Comparison of ENCODE assay signal across 20 cellular contexts in the genomic region with DNA sequence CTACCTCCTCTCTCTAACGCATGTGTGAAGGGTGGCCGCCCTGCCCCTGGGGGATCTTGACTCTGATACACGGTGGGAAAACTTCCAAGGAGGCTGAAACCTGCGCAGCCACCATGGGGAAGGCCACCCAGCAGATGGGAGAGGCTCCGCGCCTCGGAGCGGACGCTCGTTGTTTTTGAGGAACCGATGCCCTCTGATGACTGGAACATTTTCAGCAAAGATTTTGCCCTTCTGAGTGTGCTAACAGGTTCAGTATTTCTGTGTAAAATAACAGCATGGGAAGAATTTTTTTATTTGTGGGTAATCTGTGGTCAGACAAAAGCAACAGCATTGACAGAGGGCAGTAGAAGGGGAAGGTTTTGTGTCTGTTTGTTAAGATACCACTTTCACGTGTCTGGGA. TPM values are rescaled to one million over a fixed set of nuclear protein-coding genes. Genes with fewer than 3 reads are reported as not detected.
"Had no signal": no experiment of that assay in that cellular context is flagged by ENCODE, and none has a peak within 500 bp of the region (broad histone marks: within the 10 kb centered on the region; RNA-seq: fewer than 3 reads in every experiment).

No MANE protein-coding gene starts in this region.

- H3K9me3 Mint-ChIP-seq: activated naive CD4-positive, alpha-beta T cell treated with anti-CD3 and anti-CD28 coated beads, Interleukin-2, amount 10 ng/mL, durations not matched to agents 7 days and 5 days; activated T-helper 17 cell treated with anti-CD3 and anti-CD28 coated beads, Interleukin-2, amount 50 U/mL, for 72 hours; immature natural killer cell; memory B cell had no signal

- H3K27ac ChIP-seq: adrenal gland, pancreas, skin epidermis, stomach, thoracic aorta, uterus had no signal

- H3K36me3 Mint-ChIP-seq: activated naive CD4-positive, alpha-beta T cell treated with anti-CD3 and anti-CD28 coated beads, Interleukin-2, amount 10 ng/mL, durations not matched to agents 7 days and 5 days; immature natural killer cell; memory B cell had no signal

- H3K27ac Mint-ChIP-seq: activated naive CD4-positive, alpha-beta T cell treated with anti-CD3 and anti-CD28 coated beads, Interleukin-2, amount 10 ng/mL, durations not matched to agents 7 days and 5 days; activated T-helper 17 cell treated with anti-CD3 and anti-CD28 coated beads, Interleukin-2, amount 50 U/mL, for 72 hours; immature natural killer cell; memory B cell had no signal

- H3K4me3 ChIP-seq: adrenal gland, pancreas, skin epidermis, stomach, thoracic aorta, uterus had no signal

- ATAC-seq: activated T-helper 17 cell treated with anti-CD3 and anti-CD28 coated beads, Interleukin-2, amount 50 U/mL, for 72 hours; pancreas had no signal

- H3K36me3 ChIP-seq: adrenal gland, pancreas, stomach, thoracic aorta, uterus had no signal

- DNase-seq: activated CD4-positive, alpha-beta T cell treated with anti-CD3 and anti-CD28 coated beads, Interleukin-2, amount 50 U/mL, for 1 hour; activated naive CD4-positive, alpha-beta T cell treated with anti-CD3 and anti-CD28 coated beads, Interleukin-2, amount 10 ng/mL, durations not matched to agents 7 days and 5 days; activated T-cell treated with anti-CD3 and anti-CD28 coated beads for 4 hours; cerebellar nuclear complex; dermis blood vessel endothelial cell; immature natural killer cell; pancreas; stimulated activated CD4-positive, alpha-beta T cell treated with anti-CD3 and anti-CD28 coated beads, Interleukin-4, amount 100 ng/mL, for 4 hours; stomach; uterus had no signal

- H3K4me1 Mint-ChIP-seq: activated naive CD4-positive, alpha-beta T cell treated with anti-CD3 and anti-CD28 coated beads, Interleukin-2, amount 10 ng/mL, durations not matched to agents 7 days and 5 days; activated T-helper 17 cell treated with anti-CD3 and anti-CD28 coated beads, Interleukin-2, amount 50 U/mL, for 72 hours; immature natural killer cell; memory B cell had no signal

- H3K27me3 ChIP-seq: adrenal gland, pancreas, stomach, uterus had no signal

- H3K9me3 ChIP-seq: adrenal gland, pancreas, stomach, thoracic aorta, uterus had no signal

- H3K4me3 Mint-ChIP-seq: activated naive CD4-positive, alpha-beta T cell treated with anti-CD3 and anti-CD28 coated beads, Interleukin-2, amount 10 ng/mL, durations not matched to agents 7 days and 5 days; activated T-helper 17 cell treated with anti-CD3 and anti-CD28 coated beads, Interleukin-2, amount 50 U/mL, for 72 hours; immature natural killer cell; memory B cell had no signal

- H3K27me3 Mint-ChIP-seq: activated naive CD4-positive, alpha-beta T cell treated with anti-CD3 and anti-CD28 coated beads, Interleukin-2, amount 10 ng/mL, durations not matched to agents 7 days and 5 days; activated T-helper 17 cell treated with anti-CD3 and anti-CD28 coated beads, Interleukin-2, amount 50 U/mL, for 72 hours had no signal

- H3K4me1 ChIP-seq: adrenal gland, uterus had no signal

RNA-seq across cellular contexts. Expression of a gene that starts 16.7 kb away (rescaled TPM):
- total RNA-seq: dermis blood vessel endothelial cell, epithelial cell of proximal tubule, glomerular endothelial cell, renal cortical epithelial cell, thoracic aorta had no signal

RNA-seq across cellular contexts. Expression of a gene that starts 47.8 kb away (rescaled TPM):
- polyA plus RNA-seq: neural cell had no signal

RNA-seq across cellular contexts. Expression of a gene that starts 59.8 kb away (rescaled TPM):
- total RNA-seq: T-helper 1 cell treated with Interleukin-12 subunit alpha and Interleukin-12 subunit beta and Interleukin-4 antibody, amounts not matched to agents 30 ng/mL and 1 ng/mL, for 36 hours had no signal
- polyA plus RNA-seq: immature natural killer cell had no signal
